Comparison of ENCODE assay signal across 18 cellular contexts in the genomic region with DNA sequence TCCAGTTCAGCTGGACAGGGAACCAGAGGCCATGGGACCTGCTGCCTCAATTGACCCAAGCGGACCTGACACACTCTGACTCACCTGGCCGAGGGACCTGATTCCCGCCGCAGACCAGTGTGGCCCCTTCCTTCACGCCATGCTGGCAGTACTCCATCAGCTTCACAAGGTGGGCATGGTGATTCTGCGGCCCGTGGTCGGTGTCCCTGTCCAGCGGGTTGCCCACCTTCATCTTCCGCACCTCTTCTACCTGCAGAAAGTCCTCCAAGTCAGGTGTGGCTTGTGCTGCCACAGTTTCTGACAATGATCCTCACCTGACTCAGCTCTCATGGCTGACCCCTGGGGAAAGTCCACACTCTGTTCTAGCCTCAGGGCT. TPM values are rescaled to one million over a fixed set of nuclear protein-coding genes. Genes with fewer than 3 reads are reported as not detected.
DNase-seq lines count a peak whose midpoint lies in the region; ATAC-seq, FAIRE-seq and TF ChIP-seq lines count a peak whose summit lies in the region.
"Had no signal": no experiment of that assay in that cellular context is flagged by ENCODE, and none has a peak within 500 bp of the region (broad histone marks: within the 10 kb centered on the region; RNA-seq: fewer than 3 reads in every experiment).

No MANE protein-coding gene starts in this region.

- TF ChIP-seq CTCF in coronary artery (IDR thresholded peaks at IDR 0.05), result no peak
- no peak for TF ChIP-seq CTCF in natural killer cell (IDR thresholded peaks at IDR 0.05)
- TF ChIP-seq CTCF in testis (IDR thresholded peaks at IDR 0.05), result no peak

- peaks cover 3% of the 10 kb centered on the region for H3K4me1 Mint-ChIP-seq in activated CD8-positive, alpha-beta memory T cell treated with anti-CD3 and anti-CD28 coated beads, Interleukin-2, amount 10 ng/mL, durations not matched to agents 7 days and 5 days
- H3K4me1 Mint-ChIP-seq in natural killer cell, result no peaks in the 10 kb centered on the region
- H3K4me1 Mint-ChIP-seq in immature natural killer cell, result no peaks in the 10 kb centered on the region
- H3K4me1 Mint-ChIP-seq: H9 had no signal

- no peak overlapping the region for H3K27ac ChIP-seq in coronary artery
- H3K27ac ChIP-seq in testis, result no peak overlapping the region
- H3K27ac ChIP-seq: BLaER1 treated with 17β-estradiol and CSF1 and Interleukin-3, amounts not matched to agents 10 nM and 100 nM had no signal

- no peaks in the 10 kb centered on the region for H3K4me1 ChIP-seq in testis
- H3K4me1 ChIP-seq: BLaER1 treated with 17β-estradiol and CSF1 and Interleukin-3, amounts not matched to agents 10 nM and 100 nM had no signal

- FAIRE-seq in frontal cortex (lab: Jason Lieb, UNC), result no peak

- no peaks in the 10 kb centered on the region for H3K9me3 ChIP-seq in testis
- H3K9me3 ChIP-seq: BLaER1 treated with 17β-estradiol and CSF1 and Interleukin-3, amounts not matched to agents 10 nM and 100 nM had no signal

- WGBS in testis, 2 donors, result 97 to 99% methylated on average over 8 to 10 of the region's 10 CpGs

- H3K4me3 Mint-ChIP-seq in activated CD8-positive, alpha-beta memory T cell treated with anti-CD3 and anti-CD28 coated beads, Interleukin-2, amount 10 ng/mL, durations not matched to agents 7 days and 5 days, result no peak overlapping the region
- H3K4me3 Mint-ChIP-seq in natural killer cell (no peak overlapping the region), immature natural killer cell (no peak overlapping the region)
- H3K4me3 Mint-ChIP-seq: H9 had no signal

- CTCF ChIA-PET in activated CD8-positive, alpha-beta memory T cell treated with anti-CD3 and anti-CD28 coated beads, Interleukin-2, amount 10 ng/mL, durations not matched to agents 7 days and 5 days (lab: Charles Lee), result interaction anchor here (1.2 kb wide), 1 partner anchor 24 kb away, joined by 3 read pairs; no protein-coding TSS in a partner anchor

- intact Hi-C loops in natural killer cell (cut with micrococcal nuclease) (no loop called here), testis (cut with DNase I; ENCODE audit: low total_unique reads) (no loop called here)

- no peaks in the 10 kb centered on the region for H3K36me3 ChIP-seq in testis (ENCODE audit: low read depth, missing control alignments)
- H3K36me3 ChIP-seq: BLaER1 treated with 17β-estradiol and CSF1 and Interleukin-3, amounts not matched to agents 10 nM and 100 nM had no signal

- H3K36me3 Mint-ChIP-seq in activated CD8-positive, alpha-beta memory T cell treated with anti-CD3 and anti-CD28 coated beads, Interleukin-2, amount 10 ng/mL, durations not matched to agents 7 days and 5 days, result no peaks in the 10 kb centered on the region
- no peaks in the 10 kb centered on the region for H3K36me3 Mint-ChIP-seq in natural killer cell
- H3K36me3 Mint-ChIP-seq in immature natural killer cell, result no peaks in the 10 kb centered on the region

- peak; percentile 30 for DNase-seq in activated CD8-positive, alpha-beta memory T cell treated with anti-CD3 and anti-CD28 coated beads, Interleukin-2, amount 50 U/mL, for 48 hours
- DNase-seq in activated CD8-positive, alpha-beta memory T cell treated with anti-CD3 and anti-CD28 coated beads, Interleukin-2, amount 10 ng/mL, durations not matched to agents 7 days and 5 days, result no peak
- DNase-seq in coronary artery (ENCODE audit: low spot score) (peak; percentile 63), natural killer cell (peak; percentile 9), testis (peak; percentile 9), immature natural killer cell (no peak), frontal cortex (ENCODE audit: low spot score in 2 of 2) (no peak)
- DNase-seq: DMS 273 treated with DMSO at 0.1 percent for 48 hours, H9, MM.1S, NCI-H1105 treated with DMSO at 0.1 percent for 48 hours, NCI-H187, NCI-H2171, NCI-H774, SHP77 had no signal

- no peak overlapping the region for H3K27ac Mint-ChIP-seq in activated CD8-positive, alpha-beta memory T cell treated with anti-CD3 and anti-CD28 coated beads, Interleukin-2, amount 10 ng/mL, durations not matched to agents 7 days and 5 days
- H3K27ac Mint-ChIP-seq in natural killer cell (no peak overlapping the region), immature natural killer cell (no peak overlapping the region)
- H3K27ac Mint-ChIP-seq: H9 had no signal

- no peaks in the 10 kb centered on the region for H3K9me3 Mint-ChIP-seq in activated CD8-positive, alpha-beta memory T cell treated with anti-CD3 and anti-CD28 coated beads, Interleukin-2, amount 10 ng/mL, durations not matched to agents 7 days and 5 days (ENCODE audit: low read depth)
- H3K9me3 Mint-ChIP-seq in natural killer cell, result no peaks in the 10 kb centered on the region
- no peaks in the 10 kb centered on the region for H3K9me3 Mint-ChIP-seq in immature natural killer cell
- H3K9me3 Mint-ChIP-seq: H9 had no signal

- no peaks in the 10 kb centered on the region for H3K27me3 ChIP-seq in testis
- H3K27me3 ChIP-seq: BLaER1 treated with 17β-estradiol and CSF1 and Interleukin-3, amounts not matched to agents 10 nM and 100 nM had no signal

- no peak for TF ChIP-seq POLR2A in testis (IDR thresholded peaks at IDR 0.05)

- ATAC-seq in activated CD8-positive, alpha-beta memory T cell treated with anti-CD3 and anti-CD28 coated beads, Interleukin-2, amount 10 ng/mL, durations not matched to agents 7 days and 5 days, result no peak
- no peak for ATAC-seq in natural killer cell
- ATAC-seq in GM18858 (IDR thresholded peaks at IDR 0.05; ENCODE audit: unreplicated experiment), result no peak
- ATAC-seq: Panc1 had no signal

- H3K27me3 Mint-ChIP-seq in activated CD8-positive, alpha-beta memory T cell treated with anti-CD3 and anti-CD28 coated beads, Interleukin-2, amount 10 ng/mL, durations not matched to agents 7 days and 5 days, result no peaks in the 10 kb centered on the region
- H3K27me3 Mint-ChIP-seq in natural killer cell (ENCODE audit: low read depth in 2 of 2) (no peaks in the 10 kb centered on the region), immature natural killer cell (ENCODE audit: low read depth in 3 of 3) (peaks cover 2% of the 10 kb centered on the region in 3 donors)

- H3K4me3 ChIP-seq in coronary artery (no peak overlapping the region), testis (no peak overlapping the region)
- H3K4me3 ChIP-seq: BLaER1 treated with 17β-estradiol and CSF1 and Interleukin-3, amounts not matched to agents 10 nM and 100 nM had no signal

RNA-seq across cellular contexts. Expression of a gene that starts 25.9 kb away (rescaled TPM):
- 10 to 100 TPM; 22.5 to 23.8 TPM for total RNA-seq in activated CD8-positive, alpha-beta memory T cell treated with anti-CD3 and anti-CD28 coated beads, Interleukin-2, amount 10 ng/mL, durations not matched to agents 7 days and 5 days
- total RNA-seq in natural killer cell (10 to 100 TPM; 24.2 to 29.6 (median 27.1) TPM), testis (100 to 1,000 TPM; 160 to 220 TPM), frontal cortex (53.4 TPM)
- polyA plus RNA-seq in testis (ENCODE audit: insufficient read depth, low read depth, low replicate concordance) (161 TPM), immature natural killer cell (10 to 100 TPM; 24.1 to 28.0 (median 25.4) TPM)

Comparison
In these comparisons a context has a peak if more than half of its experiments do, and no peak if none do; other contexts are left out.
1. DNase-seq: peak in activated CD8-positive, alpha-beta memory T cell treated with anti-CD3 and anti-CD28 coated beads, Interleukin-2, amount 50 U/mL, for 48 hours (single experiment), coronary artery (single experiment), natural killer cell (single experiment) and testis (single experiment); none in activated CD8-positive, alpha-beta memory T cell treated with anti-CD3 and anti-CD28 coated beads, Interleukin-2, amount 10 ng/mL, durations not matched to agents 7 days and 5 days (single experiment), immature natural killer cell (0 of 3) and frontal cortex (0 of 2).